In genomic region chr13:77891486-77891885, GRCh38 we compare ENCODE assay signal across 26 cellular contexts. TPM values are rescaled to one million over a fixed set of nuclear protein-coding genes. Genes with fewer than 3 reads are reported as not detected.
A peak's percentile ranks its signal among the peaks of the same experiment; 100 is the strongest.
DNase-seq lines count a peak whose midpoint lies in the region; TF ChIP-seq lines count a peak whose summit lies in the region.
"Had no signal": no experiment of that assay in that cellular context is flagged by ENCODE, and none has a peak within 500 bp of the region (broad histone marks: within the 10 kb centered on the region; RNA-seq: fewer than 3 reads in every experiment).

No MANE protein-coding gene starts in this region.

- H2AFZ ChIP-seq in trophoblast cell (ENCODE audit: insufficient read depth, low read length, poor library complexity) (no peak overlapping the region), OCI-LY7 (ENCODE audit: low read length) (no peak overlapping the region)

- H3K36me3 ChIP-seq in trophoblast cell (ENCODE audit: control insufficient read depth in 1 of 2, insufficient read depth in 2 of 2, low read length in 2 of 2) (no peaks in the 10 kb centered on the region), OCI-LY7 (ENCODE audit: insufficient read depth, low read length) (no peaks in the 10 kb centered on the region)
- H3K36me3 ChIP-seq: SJSA1 had no signal

- no peak for TF ChIP-seq CTCF in glutamatergic neuron (IDR thresholded peaks at IDR 0.05; ENCODE audit: partially characterized antibody, unreplicated experiment)
- no peak for TF ChIP-seq CTCF in Calu3 (IDR thresholded peaks at IDR 0.05; ENCODE audit: unreplicated experiment)
- TF ChIP-seq CTCF in OCI-LY7 (conservative IDR thresholded peaks at IDR 0.05; ENCODE audit: low read length) = no peak

- no peak overlapping the region for H3K9ac ChIP-seq in trophoblast cell (ENCODE audit: low read length)

- H3K9me3 ChIP-seq in trophoblast cell (ENCODE audit: insufficient read depth, low read depth, low read length) (no peaks in the 10 kb centered on the region), OCI-LY7 (ENCODE audit: low read length) (no peaks in the 10 kb centered on the region)
- H3K9me3 ChIP-seq: SJSA1 had no signal

- no peaks in the 10 kb centered on the region for H3K9me2 ChIP-seq in OCI-LY7 (ENCODE audit: insufficient read depth, low read length)

- H4K8ac ChIP-seq in trophoblast cell (ENCODE audit: low read depth, low read length) = peak overlapping the region; percentile 38

- H3K14ac ChIP-seq in trophoblast cell (ENCODE audit: low read length) = no peak overlapping the region

- H4K91ac ChIP-seq in trophoblast cell (ENCODE audit: low read depth, low read length) = peak overlapping the region; percentile 18

- H3K27me3 ChIP-seq in trophoblast cell (ENCODE audit: insufficient read depth, low read length) = no peaks in the 10 kb centered on the region

- H3K79me2 ChIP-seq in trophoblast cell (ENCODE audit: control insufficient read depth, insufficient read depth, low read length, poor library complexity) (no peaks in the 10 kb centered on the region), OCI-LY7 (ENCODE audit: insufficient read depth, low read depth, low read length) (no peaks in the 10 kb centered on the region)

- no peak overlapping the region for H4K12ac ChIP-seq in trophoblast cell (ENCODE audit: low read depth, low read length)

- peak overlapping the region; percentile 30 for H2BK12ac ChIP-seq in trophoblast cell (ENCODE audit: low read length)

- H2BK5ac ChIP-seq in trophoblast cell (ENCODE audit: low read depth, low read length, poor library complexity) = peak overlapping the region; percentile 35

- no peak overlapping the region for H2BK120ac ChIP-seq in trophoblast cell (ENCODE audit: insufficient read depth, low read length, poor library complexity)

- H3K27ac Mint-ChIP-seq in glutamatergic neuron (ENCODE audit: unreplicated experiment) (peak overlapping the region; percentile 19), Calu3 (ENCODE audit: unreplicated experiment) (no peak overlapping the region)
- H3K27ac Mint-ChIP-seq: CD4-positive, alpha-beta T cell had no signal

- H3K4me1 Mint-ChIP-seq in glutamatergic neuron (ENCODE audit: low read depth, unreplicated experiment) = peaks cover 18% of the 10 kb centered on the region
- H3K4me1 Mint-ChIP-seq in Calu3 (ENCODE audit: low read depth, unreplicated experiment) = no peaks in the 10 kb centered on the region

- H3K9me3 Mint-ChIP-seq in glutamatergic neuron (ENCODE audit: unreplicated experiment) = peaks cover 4% of the 10 kb centered on the region
- no peaks in the 10 kb centered on the region for H3K9me3 Mint-ChIP-seq in Calu3 (ENCODE audit: low read depth, unreplicated experiment)
- H3K9me3 Mint-ChIP-seq: CD4-positive, alpha-beta T cell had no signal

- H3K4me3 Mint-ChIP-seq in glutamatergic neuron (ENCODE audit: unreplicated experiment) (peak overlapping the region; percentile 16), Calu3 (ENCODE audit: low read depth, unreplicated experiment) (no peak overlapping the region)
- H3K4me3 Mint-ChIP-seq: CD4-positive, alpha-beta T cell had no signal

- CTCF ChIA-PET in Calu3 (lab: Charles Lee) = interaction anchor here (0.9 kb wide), 1 partner anchor 25 kb away, joined by 3 read pairs; no protein-coding TSS in a partner anchor
- CTCF ChIA-PET in OCI-LY7 (lab: Charles Lee; ENCODE audit: unreplicated experiment) = no interaction called here

- H3K4ac ChIP-seq in trophoblast cell (ENCODE audit: low read depth, low read length) = no peak overlapping the region

- no CpG with 5 or more reads among the region's 2 CpGs for WGBS in trophoblast cell (ENCODE audit: extremely low coverage, insufficient coverage, insufficient read length)

- intact Hi-C loops in Calu3 (cut with micrococcal nuclease; ENCODE audit: unreplicated experiment) = no loop called here
- intact Hi-C loops in OCI-LY7 (cut with micrococcal nuclease; ENCODE audit: unreplicated experiment) = no loop called here

- no peaks in the 10 kb centered on the region for H4K20me1 ChIP-seq in OCI-LY7 (ENCODE audit: insufficient read depth, low read length)

- no peak overlapping the region for H3K18ac ChIP-seq in trophoblast cell (ENCODE audit: low read length)

- POLR2A ChIA-PET in OCI-LY7 (lab: Charles Lee) = no interaction called here

- H3K4me2 ChIP-seq in trophoblast cell (ENCODE audit: low read length) = no peak overlapping the region
- no peak overlapping the region for H3K4me2 ChIP-seq in OCI-LY7 (ENCODE audit: low read length)

- DNase-seq in NOMO-1 (lab: John Stamatoyannopoulos, UW; ENCODE audit: unreplicated experiment in 2 of 2) (peak; percentile 43 to 48), NOMO-1 treated with dmso at 0.1 percent for 144 hours (lab: John Stamatoyannopoulos, UW; ENCODE audit: unreplicated experiment) (no peak), RPMI7951 (ENCODE audit: low read depth) (peak; percentile 7), glutamatergic neuron (no peak), trophoblast cell (no peak), AG20443 (ENCODE audit: low spot score) (no peak), Calu3 (no peak), OCI-LY7 (ENCODE audit: low spot score) (no peak)
- DNase-seq: CD4-positive, alpha-beta T cell; COR-L47; DMS79; EL; GDM1; H7; NCI-H1092 treated with DMSO at 0.1 percent for 48 hours; NCI-H1436; NCI-H187; NCI-H748 treated with DMSO at 0.1 percent for 48 hours; NK-92 treated with Interleukin-12 subunit alpha and Interleukin-12 subunit beta, amount 100 ng/mL, for 24 hours; Right ventricle myocardium superior had no signal

- H3K4me3 ChIP-seq in trophoblast cell (ENCODE audit: low read depth, low read length) (no peak overlapping the region), OCI-LY7 (ENCODE audit: low read depth, low read length, poor library complexity, severe bottlenecking) (no peak overlapping the region)
- H3K4me3 ChIP-seq: GM12878, SJSA1 had no signal

- H3K27ac ChIP-seq in trophoblast cell (ENCODE audit: low read depth, low read length) = no peak overlapping the region
- no peak overlapping the region for H3K27ac ChIP-seq in OCI-LY7 (ENCODE audit: low read depth, low read length, poor library complexity, severe bottlenecking)
- H3K27ac ChIP-seq: 22Rv1, SJSA1 had no signal

- H3K36me3 Mint-ChIP-seq in glutamatergic neuron (ENCODE audit: unreplicated experiment) = no peaks in the 10 kb centered on the region
- H3K36me3 Mint-ChIP-seq in Calu3 (ENCODE audit: insufficient read depth, unreplicated experiment) = no peaks in the 10 kb centered on the region

- H3K4me1 ChIP-seq in trophoblast cell (ENCODE audit: control insufficient read depth in 1 of 2, insufficient read depth in 2 of 2, low read length in 2 of 2) (peaks cover 2 to 7% of the 10 kb centered on the region in 2 experiments), OCI-LY7 (ENCODE audit: insufficient read depth, low read length, poor library complexity, severe bottlenecking) (no peaks in the 10 kb centered on the region)
- H3K4me1 ChIP-seq: SJSA1 had no signal

- no peaks in the 10 kb centered on the region for H3K27me3 Mint-ChIP-seq in glutamatergic neuron (ENCODE audit: unreplicated experiment)
- no peaks in the 10 kb centered on the region for H3K27me3 Mint-ChIP-seq in Calu3 (ENCODE audit: unreplicated experiment)
- H3K27me3 Mint-ChIP-seq: CD4-positive, alpha-beta T cell had no signal

- no peak overlapping the region for H3K23ac ChIP-seq in trophoblast cell (ENCODE audit: low read length)

- peaks cover 7% of the 10 kb centered on the region for H3K79me1 ChIP-seq in trophoblast cell (ENCODE audit: low read length)

- H2AK5ac ChIP-seq in trophoblast cell (ENCODE audit: low read length) = no peak overlapping the region

- no TSS peak for BruUV-seq in Calu3 (replicated peaks; lab: Mats Ljungman, UMichigan)
- BruUV-seq in OCI-LY7 (replicated peaks; lab: Mats Ljungman, UMichigan) = no TSS peak

RNA-seq across cellular contexts. Expression of gene EDNRB, which starts 27.1 kb away (rescaled TPM):
- total RNA-seq in RPMI7951 (2014; rRNA removed; shearing (Covaris generic)) = 1.7 and 1.8 TPM in 2 replicates
- total RNA-seq in glutamatergic neuron (ENCODE audit: unreplicated experiment) (0.10 TPM), Calu3 (2022) (not detected in 2 replicates), OCI-LY7 (2022) (not detected in 2 replicates)
- polyA plus RNA-seq in trophoblast cell (2013) = 88.6 TPM in 2 replicates
- total RNA-seq in OCI-LY7 (2014; rRNA removed; shearing (Covaris generic)) = not detected in 2 replicates
- total RNA-seq: CD4-positive, alpha-beta T cell; GM12878; HT-29; SJSA1; T-helper 1 cell treated with Interleukin-12 subunit alpha and Interleukin-12 subunit beta and Interleukin-4 antibody, amounts not matched to agents 30 ng/mL and 1 ng/mL, for 36 hours had no signal
- polyA plus RNA-seq: BJ, GM12878 had no signal

Comparison
In these comparisons a context has a peak if more than half of its experiments do, and no peak if none do; other contexts are left out.
1. DNase-seq: peak in NOMO-1 (2 of 2) and RPMI7951 (single experiment); none in NOMO-1 treated with dmso at 0.1 percent for 144 hours (single experiment), glutamatergic neuron (single experiment), trophoblast cell (0 of 2), AG20443 (single experiment), Calu3 (single experiment) and OCI-LY7 (single experiment).